In the genomic region with DNA sequence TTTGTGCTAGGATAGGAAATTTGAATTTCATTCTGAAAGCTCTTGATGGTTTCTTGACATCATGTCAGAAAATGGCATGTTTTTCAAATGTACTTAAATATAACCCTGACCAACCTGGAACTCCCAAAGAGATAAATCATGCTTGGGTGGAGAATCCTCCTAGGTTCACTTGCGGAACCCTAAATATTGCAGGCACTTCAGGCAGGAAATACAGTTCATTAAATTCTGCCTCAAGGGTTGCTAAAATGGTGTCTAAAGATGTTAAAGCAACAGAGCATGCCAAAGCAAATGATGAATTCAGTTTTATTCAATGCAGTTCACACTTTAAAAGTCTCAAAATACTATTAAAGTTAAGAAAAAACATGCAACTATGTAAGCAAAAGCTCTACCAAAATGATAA, we compare ENCODE assay signal across 20 cellular contexts.
"Had no signal": no experiment of that assay in that cellular context is flagged by ENCODE, and none has a peak within 500 bp of the region (broad histone marks: within the 10 kb centered on the region; RNA-seq: fewer than 3 reads in every experiment).

No MANE protein-coding gene starts in this region.

- H3K4me1 ChIP-seq: heart left ventricle, psoas muscle, right lobe of liver, spleen, tibial artery, upper lobe of left lung, uterus had no signal

- H3K36me3 ChIP-seq: heart left ventricle, neutrophil, right lobe of liver, spleen, tibial artery, upper lobe of left lung, uterus had no signal

- H3K4me3 ChIP-seq: heart left ventricle, psoas muscle, right lobe of liver, spleen, tibial artery, upper lobe of left lung, uterus had no signal

- H3K27ac ChIP-seq: heart left ventricle, neutrophil, psoas muscle, right lobe of liver, spleen, tibial artery, upper lobe of left lung, uterus had no signal

- H3K9me3 ChIP-seq: neutrophil, psoas muscle, right lobe of liver, tibial artery, upper lobe of left lung, uterus had no signal

- DNase-seq: effector memory CD4-positive, alpha-beta T cell; heart left ventricle; hippocampal formation; left colon; mesendoderm; naive thymus-derived CD4-positive, alpha-beta T cell; nephron progenitor cell; psoas muscle; retina; right lobe of liver; spleen; stimulated activated CD4-positive, alpha-beta T cell treated with anti-CD3 and anti-CD28 coated beads, Interleukin-15, amount 100 ng/mL, for 24 hours; stimulated activated CD4-positive, alpha-beta T cell treated with anti-CD3 and anti-CD28 coated beads, Interleukin-1b, Interleukin-23, amount 100 ng/mL, for 48 hours; stimulated activated CD4-positive, alpha-beta T cell treated with anti-CD3 and anti-CD28 coated beads, Interleukin-4, amount 100 ng/mL, for 24 hours; tibial artery; upper lobe of left lung; uterus had no signal

- ATAC-seq: esophagus mucosa; heart left ventricle; left colon; naive thymus-derived CD4-positive, alpha-beta T cell; psoas muscle; right lobe of liver; stimulated activated memory B cell treated with anti-CD40 and anti-IgM and Interleukin-4, amounts not matched to agents 10 μg/mL and 1 μg/mL and 100 μg/mL, for 72 hours had no signal

- H3K27me3 ChIP-seq: heart left ventricle, neutrophil, right lobe of liver, spleen, tibial artery, upper lobe of left lung, uterus had no signal
